ENCODE assay signal across 8 cellular contexts in the genomic region with DNA sequence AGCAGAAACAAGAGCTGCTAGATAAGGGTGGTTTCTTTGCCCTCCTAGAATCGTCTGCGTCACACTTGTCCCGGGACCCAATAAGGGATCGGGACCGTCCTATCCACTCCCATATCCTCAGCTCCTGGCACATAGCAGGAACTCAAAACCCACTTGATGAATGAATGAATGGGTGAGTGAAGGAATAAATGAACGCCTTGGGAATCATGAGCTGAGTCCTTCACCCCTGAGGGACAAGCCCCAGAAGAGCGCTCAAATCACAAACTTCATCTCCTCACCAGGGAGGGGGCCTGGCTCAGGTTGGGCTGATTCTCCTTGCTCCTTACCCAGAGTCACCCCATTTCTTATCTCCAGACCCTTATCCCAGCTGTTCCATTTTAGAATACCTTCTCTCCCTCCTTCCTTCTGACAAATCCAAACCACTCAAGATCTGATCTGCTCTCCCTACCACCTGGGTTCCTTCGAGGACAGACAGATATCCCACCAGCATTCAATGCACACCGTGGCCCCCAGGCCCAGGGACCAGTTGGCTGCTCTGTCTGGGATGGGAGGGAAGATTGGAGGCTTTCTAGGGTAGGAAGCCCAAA. TPM values are rescaled to one million over a fixed set of nuclear protein-coding genes. Genes with fewer than 3 reads are reported as not detected.
DNase-seq lines count a peak whose midpoint lies in the region; TF ChIP-seq lines count a peak whose summit lies in the region.

No MANE protein-coding gene starts in this region.

- H3K27me3 ChIP-seq in A673 (replicated peaks; ENCODE audit: insufficient read depth, low read depth, low read length, poor library complexity) = no peaks in the 10 kb centered on the region
- H3K27me3 ChIP-seq in HUES48 (ENCODE audit: control insufficient read depth, insufficient read depth, low read length) = peaks cover 22% of the 10 kb centered on the region
- no peaks in the 10 kb centered on the region for H3K27me3 ChIP-seq in mononuclear cell (ENCODE audit: insufficient read depth, low read length)

- BruUV-seq in A673 (replicated peaks; lab: Mats Ljungman, UMichigan) = no TSS peak

- TF ChIP-seq CTCF in A673 (conservative IDR thresholded peaks at IDR 0.05; ENCODE audit: low read depth, low read length) = no peak

- peaks cover 17% of the 10 kb centered on the region for H3K4me1 ChIP-seq in A673 (ENCODE audit: insufficient read depth, low read length, poor library complexity, severe bottlenecking)
- peaks cover 27% of the 10 kb centered on the region for H3K4me1 ChIP-seq in HUES48 (ENCODE audit: control insufficient read depth, insufficient read depth, low read length)
- H3K4me1 ChIP-seq in mononuclear cell (ENCODE audit: insufficient read depth, low read length) = peaks cover 60% of the 10 kb centered on the region

- H3K9ac ChIP-seq in HUES48 (ENCODE audit: low read depth, low read length) = no peak overlapping the region

- CTCF ChIA-PET in A673 (lab: Charles Lee) = interaction anchor here (0.5 to 0.6 kb wide), 3 partner anchors 87 to 259 kb away, joined by 3 to 4 read pairs (median 3); no protein-coding TSS in a partner anchor

- intact Hi-C loops in A673 (cut with micrococcal nuclease; ENCODE audit: unreplicated experiment) = no loop called here

- H3K4me3 ChIP-seq in A673 (ENCODE audit: low read depth, low read length, poor library complexity, severe bottlenecking) (peak overlapping the region; percentile 79), HUES48 (ENCODE audit: low read depth, low read length) (peak overlapping the region; percentile 83), mononuclear cell (ENCODE audit: low read length) (peak overlapping the region; percentile 68)

- no peak for DNase-seq in A673 (ENCODE audit: low spot score)
- no peak for DNase-seq in nucleus accumbens (lab: John Stamatoyannopoulos, UW)
- DNase-seq in NCI-H2081 (lab: John Stamatoyannopoulos, UW) = no peak
- DNase-seq in stimulated activated naive CD4-positive, alpha-beta T cell treated with Interleukin-2 at 50 U/mL for 16 hours (lab: John Stamatoyannopoulos, UW) = no peak
- no peak for DNase-seq in NOMO-1 (lab: John Stamatoyannopoulos, UW; ENCODE audit: unreplicated experiment in 2 of 2)

- H3K27ac ChIP-seq in A673 (ENCODE audit: low read depth, low read length, poor library complexity, severe bottlenecking) (no peak overlapping the region), HUES48 (ENCODE audit: low read depth, low read length) (no peak overlapping the region), cingulate gyrus (ENCODE audit: low read depth, low read length) (peak overlapping the region; percentile 91)

- no peaks in the 10 kb centered on the region for H3K9me3 ChIP-seq in A673 (ENCODE audit: low read depth, low read length, poor library complexity, severe bottlenecking)
- no peaks in the 10 kb centered on the region for H3K9me3 ChIP-seq in HUES48 (ENCODE audit: control insufficient read depth, insufficient read depth, low read length)
- H3K9me3 ChIP-seq in mononuclear cell (ENCODE audit: low read depth, low read length) = no peaks in the 10 kb centered on the region

- POLR2A ChIA-PET in A673 (lab: Charles Lee; ENCODE audit: low non-redundant PET) = no interaction called here

- H3K36me3 ChIP-seq in A673 (ENCODE audit: insufficient read depth, low read length, poor library complexity, severe bottlenecking) = no peaks in the 10 kb centered on the region
- H3K36me3 ChIP-seq in HUES48 (ENCODE audit: control insufficient read depth, insufficient read depth, low read length) = no peaks in the 10 kb centered on the region

RNA-seq across cellular contexts. Expression of gene MOB3C, which starts 0.6 kb away (rescaled TPM):
- total RNA-seq in A673 (2021) = 2.5 and 3.7 TPM in 2 replicates
- 7.2 TPM for total RNA-seq in mononuclear cell

RNA-seq across cellular contexts. Expression of gene MKNK1, which starts 13.1 kb away (rescaled TPM):
- 22.7 and 32.0 TPM in 2 replicates for total RNA-seq in A673 (2021)
- 25.4 TPM for total RNA-seq in mononuclear cell

RNA-seq across cellular contexts. Expression of gene ATPAF1, which starts 51.0 kb away (rescaled TPM):
- total RNA-seq in A673 (2021) (41.7 and 51.9 TPM in 2 replicates), mononuclear cell (14.9 TPM)

RNA-seq across cellular contexts. Expression of gene TEX38, which starts 54.5 kb away (rescaled TPM):
- total RNA-seq in A673 (2021) (not detected in 2 replicates), mononuclear cell (not detected)
